In genomic region chr3:113231827-113232253, GRCh38 we compare ENCODE assay signal across 11 cellular contexts. TPM values are rescaled to one million over a fixed set of nuclear protein-coding genes. Genes with fewer than 3 reads are reported as not detected.
DNase-seq lines count a peak whose midpoint lies in the region; ATAC-seq, FAIRE-seq and TF ChIP-seq lines count a peak whose summit lies in the region.
"Had no signal": no experiment of that assay in that cellular context is flagged by ENCODE, and none has a peak within 500 bp of the region (broad histone marks: within the 10 kb centered on the region; RNA-seq: fewer than 3 reads in every experiment).

No MANE protein-coding gene starts in this region.

- H3K27ac Mint-ChIP-seq in activated T-cell treated with anti-CD3 and anti-CD28 coated beads, Interleukin-2, amount 50 U/mL, for 72 hours, result no peak overlapping the region
- H3K27ac Mint-ChIP-seq in activated T-helper 1 cell treated with anti-CD3 and anti-CD28 coated beads, Interleukin-12 subunit alpha, Interleukin-12 subunit beta, Interleukin-2, Interleukin-4 antibody, amounts not matched to agents 30 ng/mL and 10 ng/mL and 1 ng/mL, durations not matched to agents 14 hours and 24 hours and 36 hours, result no peak overlapping the region

- peak; percentile 83 to 92 for ATAC-seq in activated T-cell treated with anti-CD3 and anti-CD28 coated beads, Interleukin-2, amount 50 U/mL, for 72 hours (replicated peaks in 1 of 2)
- ATAC-seq in Panc1 (peak; percentile 99), foreskin keratinocyte (peak; percentile 93)

- FAIRE-seq in urothelium cell line (lab: Jason Lieb, UNC), result peak; percentile 99
- no peak for FAIRE-seq in GM12892 (lab: Jason Lieb, UNC)
- FAIRE-seq: TTC549 had no signal

- H3K9me3 Mint-ChIP-seq in activated T-cell treated with anti-CD3 and anti-CD28 coated beads, Interleukin-2, amount 50 U/mL, for 72 hours, result no peaks in the 10 kb centered on the region
- H3K9me3 Mint-ChIP-seq in activated T-helper 1 cell treated with anti-CD3 and anti-CD28 coated beads, Interleukin-12 subunit alpha, Interleukin-12 subunit beta, Interleukin-2, Interleukin-4 antibody, amounts not matched to agents 30 ng/mL and 10 ng/mL and 1 ng/mL, durations not matched to agents 14 hours and 24 hours and 36 hours, result no peaks in the 10 kb centered on the region

- intact Hi-C loops in Panc1 (cut with micrococcal nuclease; ENCODE audit: unreplicated experiment), result no loop called here
- intact Hi-C loops in activated T-helper 1 cell treated with anti-CD3 and anti-CD28 coated beads, Interleukin-12 subunit alpha, Interleukin-12 subunit beta, Interleukin-2, Interleukin-4 antibody, amounts not matched to agents 30 ng/mL and 10 ng/mL and 1 ng/mL, durations not matched to agents 14 hours and 24 hours and 36 hours (cut with micrococcal nuclease), result no loop called here

- H3K27me3 ChIP-seq in Panc1 (ENCODE audit: control insufficient read depth, insufficient read depth, low read length) (no peaks in the 10 kb centered on the region), foreskin keratinocyte (no peaks in the 10 kb centered on the region)
- H3K27me3 ChIP-seq: BLaER1, heart left ventricle had no signal

- no peaks in the 10 kb centered on the region for H3K9me3 ChIP-seq in Panc1 (ENCODE audit: control insufficient read depth, insufficient read depth, low read depth, low read length)
- H3K9me3 ChIP-seq: BLaER1, heart left ventricle had no signal

- in situ Hi-C loops in Panc1 (cut with HindIII; ENCODE audit: low pct_unique_long_range_greater_than_20kb, low sequenced_read_pairs), result no loop called here

- H3K4me3 Mint-ChIP-seq in activated T-cell treated with anti-CD3 and anti-CD28 coated beads, Interleukin-2, amount 50 U/mL, for 72 hours, result no peak overlapping the region
- H3K4me3 Mint-ChIP-seq in activated T-helper 1 cell treated with anti-CD3 and anti-CD28 coated beads, Interleukin-12 subunit alpha, Interleukin-12 subunit beta, Interleukin-2, Interleukin-4 antibody, amounts not matched to agents 30 ng/mL and 10 ng/mL and 1 ng/mL, durations not matched to agents 14 hours and 24 hours and 36 hours, result no peak overlapping the region

- no peaks in the 10 kb centered on the region for H3K27me3 Mint-ChIP-seq in activated T-cell treated with anti-CD3 and anti-CD28 coated beads, Interleukin-2, amount 50 U/mL, for 72 hours (ENCODE audit: low read depth)
- peaks cover 4% of the 10 kb centered on the region for H3K27me3 Mint-ChIP-seq in activated T-helper 1 cell treated with anti-CD3 and anti-CD28 coated beads, Interleukin-12 subunit alpha, Interleukin-12 subunit beta, Interleukin-2, Interleukin-4 antibody, amounts not matched to agents 30 ng/mL and 10 ng/mL and 1 ng/mL, durations not matched to agents 14 hours and 24 hours and 36 hours (ENCODE audit: insufficient read depth)

- peaks cover 10% of the 10 kb centered on the region for H3K4me1 ChIP-seq in Panc1 (ENCODE audit: control insufficient read depth, insufficient read depth, low read length)
- H3K4me1 ChIP-seq in foreskin keratinocyte, result peaks cover 38% of the 10 kb centered on the region
- H3K4me1 ChIP-seq: BLaER1 had no signal

- peak in 1 of 2 donors; percentile 10 for DNase-seq in activated T-cell treated with anti-CD3 and anti-CD28 coated beads, Interleukin-2, amount 50 U/mL, for 72 hours
- DNase-seq in activated T-cell treated with anti-CD3 and anti-CD28 coated beads, Interleukin-2, amount 50 U/mL, for 1 hour, result no peak
- DNase-seq in Panc1 (ENCODE audit: low read depth, low spot score) (peak; percentile 61), foreskin keratinocyte (peak; percentile 90 to 96), urothelium cell line (ENCODE audit: low spot score) (peak; percentile 94), DMS114 treated with DMSO at 0.1 percent for 48 hours (lab: John Stamatoyannopoulos, UW; ENCODE audit: unreplicated experiment) (no peak), GM12892 (ENCODE audit: insufficient read length) (no peak)
- DNase-seq in activated T-helper 1 cell treated with anti-CD3 and anti-CD28 coated beads, Interleukin-12 subunit alpha, Interleukin-12 subunit beta, Interleukin-2, Interleukin-4 antibody, amounts not matched to agents 30 ng/mL and 10 ng/mL and 1 ng/mL, durations not matched to agents 14 hours and 24 hours and 36 hours (ENCODE audit: low spot score), result no peak
- DNase-seq: heart left ventricle had no signal

- no peak for TF ChIP-seq CTCF in Panc1 (IDR thresholded peaks at IDR 0.05)
- TF ChIP-seq CTCF in foreskin keratinocyte (conservative IDR thresholded peaks at IDR 0.05), result no peak

- no peak overlapping the region for H3K4me3 ChIP-seq in Panc1 (ENCODE audit: low read depth in 2 of 2, low read length in 2 of 2)
- H3K4me3 ChIP-seq: BLaER1, heart left ventricle had no signal

- no peaks in the 10 kb centered on the region for H3K36me3 ChIP-seq in Panc1 (ENCODE audit: control insufficient read depth, insufficient read depth, low read length)
- H3K36me3 ChIP-seq: BLaER1 had no signal

- POLR2A ChIA-PET in Panc1 (lab: Charles Lee), result no interaction called here

- no peak for TF ChIP-seq POLR2A in GM12892 (IDR thresholded peaks at IDR 0.05; ENCODE audit: low read depth, low read length)

- CTCF ChIA-PET in Panc1 (lab: Charles Lee), result no interaction called here

- peaks cover 17% of the 10 kb centered on the region for H3K4me1 Mint-ChIP-seq in activated T-cell treated with anti-CD3 and anti-CD28 coated beads, Interleukin-2, amount 50 U/mL, for 72 hours (ENCODE audit: low read depth)
- H3K4me1 Mint-ChIP-seq in activated T-helper 1 cell treated with anti-CD3 and anti-CD28 coated beads, Interleukin-12 subunit alpha, Interleukin-12 subunit beta, Interleukin-2, Interleukin-4 antibody, amounts not matched to agents 30 ng/mL and 10 ng/mL and 1 ng/mL, durations not matched to agents 14 hours and 24 hours and 36 hours (ENCODE audit: low read depth), result peaks cover 5% of the 10 kb centered on the region

- no peaks in the 10 kb centered on the region for H3K36me3 Mint-ChIP-seq in activated T-cell treated with anti-CD3 and anti-CD28 coated beads, Interleukin-2, amount 50 U/mL, for 72 hours (ENCODE audit: insufficient read depth in 2 of 2)
- no peaks in the 10 kb centered on the region for H3K36me3 Mint-ChIP-seq in activated T-helper 1 cell treated with anti-CD3 and anti-CD28 coated beads, Interleukin-12 subunit alpha, Interleukin-12 subunit beta, Interleukin-2, Interleukin-4 antibody, amounts not matched to agents 30 ng/mL and 10 ng/mL and 1 ng/mL, durations not matched to agents 14 hours and 24 hours and 36 hours (ENCODE audit: low read depth)

- no peak overlapping the region for H3K27ac ChIP-seq in Panc1 (ENCODE audit: low read length)
- peak overlapping the region; percentile 95 for H3K27ac ChIP-seq in foreskin keratinocyte
- H3K27ac ChIP-seq: BLaER1 had no signal

- BruUV-seq in Panc1 (replicated peaks; lab: Mats Ljungman, UMichigan), result no TSS peak

RNA-seq across cellular contexts. Expression of gene BOC, which starts 20.5 kb away (rescaled TPM):
- under 1 TPM; 0.19 to 0.31 TPM for total RNA-seq in activated T-cell treated with anti-CD3 and anti-CD28 coated beads, Interleukin-2, amount 50 U/mL, for 72 hours
- total RNA-seq in Panc1 (2021; ENCODE audit: unreplicated experiment) (0.33 TPM), foreskin keratinocyte (10.5 and 13.4 TPM in 2 replicates)
- not detected for polyA plus RNA-seq in Panc1 (2012; ENCODE audit: insufficient read length)
- polyA plus RNA-seq in foreskin keratinocyte, result 8.3 and 11.4 TPM in 2 replicates
- polyA plus RNA-seq in GM12892 (2012; ENCODE audit: missing spikeins), result 0.19 TPM
- total RNA-seq in activated T-helper 1 cell treated with anti-CD3 and anti-CD28 coated beads, Interleukin-12 subunit alpha, Interleukin-12 subunit beta, Interleukin-2, Interleukin-4 antibody, amounts not matched to agents 30 ng/mL and 10 ng/mL and 1 ng/mL, durations not matched to agents 14 hours and 24 hours and 36 hours, result 2.1 and 3.3 TPM in 2 replicates

Comparison
In these comparisons a context has a peak if more than half of its experiments do, and no peak if none do; other contexts are left out.
1. DNase-seq: peak in Panc1 (single experiment), foreskin keratinocyte (2 of 2) and urothelium cell line (single experiment); none in activated T-cell treated with anti-CD3 and anti-CD28 coated beads, Interleukin-2, amount 50 U/mL, for 1 hour (single experiment), DMS114 treated with DMSO at 0.1 percent for 48 hours (single experiment), GM12892 (single experiment) and activated T-helper 1 cell treated with anti-CD3 and anti-CD28 coated beads, Interleukin-12 subunit alpha, Interleukin-12 subunit beta, Interleukin-2, Interleukin-4 antibody, amounts not matched to agents 30 ng/mL and 10 ng/mL and 1 ng/mL, durations not matched to agents 14 hours and 24 hours and 36 hours (single experiment).
2. Peak in every context shown above with its lines, with median percentiles within 50 percentile points of each other: ATAC-seq.